ENCODE assay signal across 8 cellular contexts in genomic region chr1:174040387-174040786, GRCh38. TPM values are rescaled to one million over a fixed set of nuclear protein-coding genes. Genes with fewer than 3 reads are reported as not detected.
A peak's percentile ranks its signal among the peaks of the same experiment; 100 is the strongest.
DNase-seq lines count a peak whose midpoint lies in the region; ATAC-seq and TF ChIP-seq lines count a peak whose summit lies in the region.
"Had no signal": no experiment of that assay in that cellular context is flagged by ENCODE, and none has a peak within 500 bp of the region (broad histone marks: within the 10 kb centered on the region; RNA-seq: fewer than 3 reads in every experiment).

No MANE protein-coding gene starts in this region.

- ATAC-seq in HCT116: peak; percentile 69
- ATAC-seq in GM19351 (IDR thresholded peaks at IDR 0.05; ENCODE audit: unreplicated experiment): no peak
- ATAC-seq in GM19324 (IDR thresholded peaks at IDR 0.05; ENCODE audit: low FRiP score, unreplicated experiment): no peak

- TF ChIP-seq RAD21 in HCT116 (IDR thresholded peaks at IDR 0.05; ENCODE audit: low read depth): no peak

- DNase-seq in HCT116 (ENCODE audit: low read depth, low spot score): peak; percentile 49
- DNase-seq in NCI-H2171 (lab: John Stamatoyannopoulos, UW): peak; percentile 89
- DNase-seq in astrocyte of the hippocampus (ENCODE audit: low read depth, low spot score): peak; percentile 53
- DNase-seq in renal cortical epithelial cell (ENCODE audit: low read depth): peak; percentile 74
- no peak for DNase-seq in thyroid gland
- DNase-seq: retina had no signal

- H4K20me1 ChIP-seq in HCT116 (ENCODE audit: insufficient read depth): no peaks in the 10 kb centered on the region

- H3K27ac ChIP-seq in HCT116 (ENCODE audit: low read depth, low read length): no peak overlapping the region
- no peak overlapping the region for H3K27ac ChIP-seq in thyroid gland

- peak overlapping the region; percentile 19; the same call in 1 of the 2 replicates for H3K4me2 ChIP-seq in HCT116 (ENCODE audit: low read length)

- RAD21 ChIA-PET in HCT116 (lab: Charles Lee; ENCODE audit: low non-redundant PET in 1 of 2, low total read pairs in 2 of 2, uncharacterized antibody in 2 of 2, unreplicated experiment in 2 of 2): no interaction called here

- H3K9me3 ChIP-seq in HCT116 (ENCODE audit: control insufficient read depth in 1 of 2, insufficient read depth in 1 of 2, low read depth in 1 of 2, low read length in 2 of 2) (no peaks in the 10 kb centered on the region), thyroid gland (no peaks in the 10 kb centered on the region)

- H3K4me3 ChIP-seq in HCT116 (replicated peaks in 1 of 2; ENCODE audit: low read depth in 1 of 2, low read length in 2 of 2) (no peak overlapping the region), thyroid gland (replicated peaks in 1 of 3) (no peak overlapping the region)

- CTCF ChIA-PET in HCT116 (lab: Charles Lee): no interaction called here

- POLR2A ChIA-PET in HCT116 (lab: Charles Lee): interaction anchor here (1.1 kb wide), 1 partner anchor 18 kb away, joined by 4 read pairs; the partner anchor contains the start of gene RC3H1

- H3K9ac ChIP-seq in HCT116 (ENCODE audit: low read length): no peak overlapping the region

- no peaks in the 10 kb centered on the region for H3K36me3 ChIP-seq in HCT116 (ENCODE audit: control insufficient read depth in 1 of 2, insufficient read depth in 2 of 2, low read length in 2 of 2)
- no peaks in the 10 kb centered on the region for H3K36me3 ChIP-seq in thyroid gland

- TF ChIP-seq CTCF in HCT116 (IDR thresholded peaks at IDR 0.05 in 2 of 3, conservative IDR thresholded peaks at IDR 0.05 in 1 of 3; ENCODE audit: borderline replicate concordance in 1 of 3, insufficient read depth in 1 of 3, low read depth in 2 of 3, low read length in 2 of 3) (no peak), thyroid gland (IDR thresholded peaks at IDR 0.05) (no peak)

- H3K27me3 ChIP-seq in HCT116 (ENCODE audit: insufficient read depth, low read length) (no peaks in the 10 kb centered on the region), thyroid gland (no peaks in the 10 kb centered on the region)

- TF ChIP-seq POLR2A in HCT116 (IDR thresholded peaks at IDR 0.05; ENCODE audit: borderline replicate concordance, extremely low read depth, insufficient read depth, insufficient read length): no peak
- no peak for TF ChIP-seq POLR2A in thyroid gland (IDR thresholded peaks at IDR 0.05)

- peaks cover 0 to 13% of the 10 kb centered on the region in 2 experiments; a peak in 2 of 4 replicates for H3K4me1 ChIP-seq in HCT116 (ENCODE audit: control insufficient read depth in 1 of 2, insufficient read depth in 2 of 2, low read length in 2 of 2)
- no peaks in the 10 kb centered on the region for H3K4me1 ChIP-seq in thyroid gland

- no TSS peak for BruUV-seq in HCT116 (replicated peaks; lab: Mats Ljungman, UMichigan)

- WGBS in thyroid gland, 2 donors: 85 to 89% methylated on average over 1 to 2 of the region's 2 CpGs

- H3K9me2 ChIP-seq in HCT116 (ENCODE audit: insufficient read depth): no peaks in the 10 kb centered on the region

- no peak overlapping the region for H2AFZ ChIP-seq in HCT116 (ENCODE audit: low read depth, low read length, poor library complexity, severe bottlenecking)

- intact Hi-C loops in HCT116 (cut with micrococcal nuclease) (no loop called here), thyroid gland (cut with DNase I) (no loop called here)

- no peaks in the 10 kb centered on the region for H3K79me2 ChIP-seq in HCT116 (ENCODE audit: insufficient read depth, low read length)

TF ChIP-seq in HCT116, 20 proteins besides CTCF, POLR2A, EP300 and RAD21:
- TF ChIP-seq CBX3 (IDR thresholded peaks at IDR 0.05; ENCODE audit: low read depth) (peak; percentile 39; the same call in 1 of the 2 replicates), SIN3A (IDR thresholded peaks at IDR 0.05; ENCODE audit: low read depth) (no peak), POLR2AphosphoS5 (IDR thresholded peaks at IDR 0.05; ENCODE audit: low read depth, low read length) (peak; percentile 26; the same call in 1 of the 2 replicates), YY1 (IDR thresholded peaks at IDR 0.05; ENCODE audit: extremely low read depth, insufficient replicate concordance, low read depth, low read length) (no peak), FOSL1 (IDR thresholded peaks at IDR 0.05; ENCODE audit: low read depth) (peak; percentile 72), SRF (IDR thresholded peaks at IDR 0.05; ENCODE audit: low read depth) (no peak), JUND (IDR thresholded peaks at IDR 0.05) (peak; percentile 35; the same call in 1 of the 2 replicates), TCF7L2 (IDR thresholded peaks at IDR 0.05; ENCODE audit: borderline replicate concordance, extremely low read depth, insufficient read depth, insufficient read length) (no peak), EGR1 (IDR thresholded peaks at IDR 0.05; ENCODE audit: low read depth) (no peak)

RNA-seq across cellular contexts. Expression of gene RC3H1, which starts 18.2 kb away (rescaled TPM):
- total RNA-seq in HCT116 (2021; ENCODE audit: unreplicated experiment): 23.6 TPM
- polyA plus RNA-seq in HCT116 (2012): 3.3 and 4.0 TPM in 2 replicates
- total RNA-seq in renal cortical epithelial cell: 33.0 and 56.4 TPM in 2 replicates
- 10 to 100 TPM; 30.4 to 55.1 (median 41.4) TPM for total RNA-seq in thyroid gland

Comparison
In these comparisons a context has a peak if more than half of its experiments do, and no peak if none do; other contexts are left out.
1. DNase-seq: peak in HCT116 (single experiment), NCI-H2171 (single experiment), astrocyte of the hippocampus (single experiment) and renal cortical epithelial cell (single experiment); none in thyroid gland (0 of 2).